ENCODE assay signal across 26 cellular contexts in the genomic region with DNA sequence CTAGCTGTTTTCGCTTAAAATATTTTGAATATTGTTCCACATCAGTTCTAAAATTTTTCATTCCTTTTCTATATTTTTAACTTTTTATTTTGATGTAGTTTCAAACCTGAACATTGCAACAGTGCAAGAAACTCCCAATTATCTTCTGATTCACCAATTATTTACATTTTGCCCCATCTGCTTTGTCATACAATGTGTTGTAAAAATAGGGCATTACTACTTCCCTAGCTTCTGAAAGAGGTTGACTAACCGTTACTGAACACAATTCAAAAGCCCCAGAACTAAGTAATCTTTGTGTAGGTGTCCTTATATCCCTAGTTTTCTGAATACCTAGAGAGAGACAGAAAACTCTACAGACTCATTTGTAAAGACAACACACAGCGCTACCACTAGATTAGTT.
"Had no signal": no experiment of that assay in that cellular context is flagged by ENCODE, and none has a peak within 500 bp of the region (broad histone marks: within the 10 kb centered on the region; RNA-seq: fewer than 3 reads in every experiment).

No MANE protein-coding gene starts in this region.

- DNase-seq: cortex of kidney; dorsolateral prefrontal cortex; effector CD8-positive, alpha-beta T cell; foreskin keratinocyte; head of caudate nucleus; kidney; left cardiac atrium; left ventricle myocardium inferior; lower lobe of right lung; midbrain; occipital lobe; pancreas; right cardiac atrium; small intestine; stimulated activated CD4-positive, alpha-beta T cell treated with anti-CD3 and anti-CD28 coated beads, Interleukin-12 subunit alpha, Interleukin-12 subunit beta, amount 100 ng/mL, for 4 hours; stimulated activated naive CD4-positive, alpha-beta T cell; stomach; substantia nigra; transverse colon had no signal

- ATAC-seq: esophagus mucosa; foreskin keratinocyte; left cardiac atrium; lower lobe of right lung; natural killer cell treated with Interleukin-12 subunit alpha and Interleukin-12 subunit beta and Interleukin-15 and Interleukin-18, amount 100 ng/mL, for 72 hours; pancreas; right cardiac atrium had no signal

- H3K4me3 ChIP-seq: dorsolateral prefrontal cortex, hepatocyte, left ventricle myocardium inferior, lower lobe of right lung, neural progenitor cell, pancreas, stomach, thoracic aorta, transverse colon had no signal

- H3K4me1 Mint-ChIP-seq: memory B cell had no signal

- H3K9ac ChIP-seq: neural progenitor cell had no signal

- H3K27me3 Mint-ChIP-seq: memory B cell; natural killer cell treated with Interleukin-12 subunit alpha and Interleukin-12 subunit beta and Interleukin-15 and Interleukin-18, amount 100 ng/mL, for 72 hours; progenitor cell of endocrine pancreas had no signal

- H3K4me2 ChIP-seq: hepatocyte, neural progenitor cell had no signal

- H3K4me1 ChIP-seq: foreskin keratinocyte, neural progenitor cell, pancreas had no signal

- H3K27ac Mint-ChIP-seq: memory B cell; natural killer cell treated with Interleukin-12 subunit alpha and Interleukin-12 subunit beta and Interleukin-15 and Interleukin-18, amount 100 ng/mL, for 72 hours; neural progenitor cell; progenitor cell of endocrine pancreas had no signal

- H3K9me3 Mint-ChIP-seq: memory B cell; natural killer cell treated with Interleukin-12 subunit alpha and Interleukin-12 subunit beta and Interleukin-15 and Interleukin-18, amount 100 ng/mL, for 72 hours; neural progenitor cell had no signal

- FAIRE-seq: kidney, pancreas, small intestine had no signal

- H3K9me3 ChIP-seq: left ventricle myocardium inferior, lower lobe of right lung, pancreas, stomach, thoracic aorta, transverse colon had no signal

- H3K27ac ChIP-seq: dorsolateral prefrontal cortex, foreskin keratinocyte, hepatocyte, left ventricle myocardium inferior, lower lobe of right lung, neural progenitor cell, pancreas, stomach, thoracic aorta, transverse colon had no signal

- H3K27me3 ChIP-seq: dorsolateral prefrontal cortex, foreskin keratinocyte, hepatocyte, neural progenitor cell, pancreas, stomach, transverse colon had no signal

- H2AFZ ChIP-seq: hepatocyte, neural progenitor cell had no signal

- H3K4me3 Mint-ChIP-seq: memory B cell; natural killer cell treated with Interleukin-12 subunit alpha and Interleukin-12 subunit beta and Interleukin-15 and Interleukin-18, amount 100 ng/mL, for 72 hours; neural progenitor cell had no signal
